ENCODE assay signal across 13 cellular contexts in the genomic region with DNA sequence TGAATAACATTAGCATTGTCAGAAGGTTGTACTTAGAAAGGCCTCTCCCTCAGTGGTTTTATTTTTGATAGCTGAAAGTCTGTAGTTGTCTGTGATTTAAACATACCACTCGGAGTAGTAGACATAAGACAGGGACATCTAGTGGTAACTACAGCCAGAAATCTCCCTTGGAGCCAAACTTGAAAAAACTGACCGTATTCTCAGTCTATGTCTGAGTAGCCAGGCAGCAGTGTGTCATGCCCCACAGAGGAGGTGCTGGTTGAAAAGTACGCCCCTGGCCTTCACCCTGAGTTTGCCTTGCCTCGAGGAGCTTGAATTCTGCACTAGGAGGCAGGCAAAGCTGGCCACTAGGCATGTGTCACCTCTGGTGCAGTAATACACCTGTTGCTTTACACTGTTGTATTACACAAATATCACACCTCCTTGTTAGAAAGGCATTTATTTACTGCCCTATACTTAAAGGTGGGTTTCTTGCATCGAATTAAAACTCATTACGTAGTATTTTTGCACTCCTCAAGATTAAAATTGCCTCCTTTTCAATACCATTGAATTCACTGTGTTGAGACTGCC. TPM values are rescaled to one million over a fixed set of nuclear protein-coding genes. Genes with fewer than 3 reads are reported as not detected.
DNase-seq lines count a peak whose midpoint lies in the region; ATAC-seq and TF ChIP-seq lines count a peak whose summit lies in the region.
"Had no signal": no experiment of that assay in that cellular context is flagged by ENCODE, and none has a peak within 500 bp of the region (broad histone marks: within the 10 kb centered on the region; RNA-seq: fewer than 3 reads in every experiment).

No MANE protein-coding gene starts in this region.

- peaks cover 40% of the 10 kb centered on the region for H3K4me1 Mint-ChIP-seq in activated naive CD8-positive, alpha-beta T cell (ENCODE audit: low read depth)
- H3K4me1 Mint-ChIP-seq in activated naive CD8-positive, alpha-beta T cell treated with anti-CD3 and anti-CD28 coated beads, Interleukin-2, amount 50 U/mL, for 24 hours = peaks cover 42% of the 10 kb centered on the region
- H3K4me1 Mint-ChIP-seq in T-helper 17 cell = peaks cover 32% of the 10 kb centered on the region

- H4K20me1 ChIP-seq in fibroblast of lung (ENCODE audit: control insufficient read depth, extremely low read depth, insufficient read depth, low read length) (no peaks in the 10 kb centered on the region), smooth muscle cell (ENCODE audit: low read depth) (no peaks in the 10 kb centered on the region)

- no peaks in the 10 kb centered on the region for H3K27me3 Mint-ChIP-seq in activated naive CD8-positive, alpha-beta T cell
- no peaks in the 10 kb centered on the region for H3K27me3 Mint-ChIP-seq in activated naive CD8-positive, alpha-beta T cell treated with anti-CD3 and anti-CD28 coated beads, Interleukin-2, amount 50 U/mL, for 24 hours
- no peaks in the 10 kb centered on the region for H3K27me3 Mint-ChIP-seq in T-helper 17 cell

- H3K27me3 ChIP-seq in fibroblast of lung (ENCODE audit: control insufficient read depth, insufficient read depth, low read length) = no peaks in the 10 kb centered on the region
- H3K27me3 ChIP-seq in smooth muscle cell (ENCODE audit: low read depth) = no peaks in the 10 kb centered on the region
- H3K27me3 ChIP-seq: BLaER1 treated with 17β-estradiol and CSF1 and Interleukin-3, amounts not matched to agents 10 nM and 100 nM; pancreas had no signal

- H3K9me3 ChIP-seq in T-helper 17 cell (ENCODE audit: control insufficient read depth, low read length, poor library complexity, severe bottlenecking) = no peaks in the 10 kb centered on the region
- H3K9me3 ChIP-seq in fibroblast of lung (ENCODE audit: control insufficient read depth, insufficient read depth, low read depth, low read length) = no peaks in the 10 kb centered on the region
- no peaks in the 10 kb centered on the region for H3K9me3 ChIP-seq in smooth muscle cell (replicated peaks; ENCODE audit: low read depth)
- H3K9me3 ChIP-seq: BLaER1 treated with 17β-estradiol and CSF1 and Interleukin-3, amounts not matched to agents 10 nM and 100 nM; pancreas had no signal

- 91% methylated on average over 6 of the region's 6 CpGs for WGBS in smooth muscle cell (ENCODE audit: low lambda C conversion rate)

- no peaks in the 10 kb centered on the region for H3K9me3 Mint-ChIP-seq in activated naive CD8-positive, alpha-beta T cell (ENCODE audit: low read depth)
- H3K9me3 Mint-ChIP-seq in activated naive CD8-positive, alpha-beta T cell treated with anti-CD3 and anti-CD28 coated beads, Interleukin-2, amount 50 U/mL, for 24 hours = no peaks in the 10 kb centered on the region

- H3K4me3 Mint-ChIP-seq in activated naive CD8-positive, alpha-beta T cell = no peak overlapping the region
- H3K4me3 Mint-ChIP-seq in activated naive CD8-positive, alpha-beta T cell treated with anti-CD3 and anti-CD28 coated beads, Interleukin-2, amount 50 U/mL, for 24 hours = no peak overlapping the region
- H3K4me3 Mint-ChIP-seq in T-helper 17 cell = no peak overlapping the region

- peaks cover 5% of the 10 kb centered on the region for H3K36me3 ChIP-seq in fibroblast of lung (ENCODE audit: control insufficient read depth, insufficient read depth, low read length)
- no peaks in the 10 kb centered on the region for H3K36me3 ChIP-seq in smooth muscle cell (ENCODE audit: low read depth)

- no peak for DNase-seq in activated naive CD8-positive, alpha-beta T cell treated with anti-CD3 and anti-CD28 coated beads, Interleukin-2, amount 50 U/mL, for 24 hours
- no peak for DNase-seq in T-helper 17 cell
- DNase-seq in fibroblast of lung (ENCODE audit: low read depth in 2 of 2) = peak; percentile 50 to 54
- DNase-seq in smooth muscle cell (lab: John Stamatoyannopoulos, UW; ENCODE audit: unreplicated experiment) = no peak
- no peak for DNase-seq in GDM1 (lab: John Stamatoyannopoulos, UW)
- DNase-seq in T-helper 9 cell = no peak
- DNase-seq: activated CD4-positive, alpha-beta T cell treated with anti-CD3 and anti-CD28 coated beads for 1 hour; NCI-H510A treated with DMSO at 0.1 percent for 48 hours; pancreas; SHP77 treated with DMSO at 0.1 percent for 48 hours had no signal

- H3K4me3 ChIP-seq in fibroblast of lung (replicated peaks in 1 of 4; ENCODE audit: control extremely low read depth in 1 of 4, insufficient read depth in 1 of 4, low read depth in 3 of 4, low read length in 4 of 4) (no peak overlapping the region), smooth muscle cell (no peak overlapping the region)
- H3K4me3 ChIP-seq: BLaER1 treated with 17β-estradiol and CSF1 and Interleukin-3, amounts not matched to agents 10 nM and 100 nM; pancreas had no signal

- peak overlapping the region; percentile 85 for H3K27ac Mint-ChIP-seq in activated naive CD8-positive, alpha-beta T cell
- H3K27ac Mint-ChIP-seq in activated naive CD8-positive, alpha-beta T cell treated with anti-CD3 and anti-CD28 coated beads, Interleukin-2, amount 50 U/mL, for 24 hours = no peak overlapping the region
- peak overlapping the region; percentile 84 for H3K27ac Mint-ChIP-seq in T-helper 17 cell

- H3F3A ChIP-seq in smooth muscle cell (ENCODE audit: low read depth) = peaks cover 8% of the 10 kb centered on the region

- H3K4me2 ChIP-seq in fibroblast of lung (ENCODE audit: extremely low read depth, insufficient read depth, low read length) (no peak overlapping the region), smooth muscle cell (no peak overlapping the region)
- H3K4me2 ChIP-seq: BLaER1 treated with 17β-estradiol and CSF1 and Interleukin-3, amounts not matched to agents 10 nM and 100 nM had no signal

- H3K27ac ChIP-seq in fibroblast of lung (ENCODE audit: insufficient read depth, low read length) = no peak overlapping the region
- no peak overlapping the region for H3K27ac ChIP-seq in smooth muscle cell (ENCODE audit: low read depth)
- H3K27ac ChIP-seq: BLaER1 treated with 17β-estradiol and CSF1 and Interleukin-3, amounts not matched to agents 10 nM and 100 nM; pancreas had no signal

- H2AFZ ChIP-seq in fibroblast of lung (ENCODE audit: low read length) (no peak overlapping the region), smooth muscle cell (ENCODE audit: low read depth) (no peak overlapping the region)

- H3K9ac ChIP-seq in fibroblast of lung (ENCODE audit: insufficient read depth, low read length) = no peak overlapping the region
- no peak overlapping the region for H3K9ac ChIP-seq in smooth muscle cell (ENCODE audit: low read depth)
- H3K9ac ChIP-seq: BLaER1 treated with 17β-estradiol and CSF1 and Interleukin-3, amounts not matched to agents 10 nM and 100 nM had no signal

- H3K4me1 ChIP-seq in fibroblast of lung (ENCODE audit: control insufficient read depth, extremely low read depth, insufficient read depth, low read length) = peaks cover 2% of the 10 kb centered on the region
- peaks cover 8% of the 10 kb centered on the region for H3K4me1 ChIP-seq in smooth muscle cell (ENCODE audit: low read depth)
- H3K4me1 ChIP-seq: pancreas had no signal

- no peak for ATAC-seq in activated naive CD8-positive, alpha-beta T cell treated with anti-CD3 and anti-CD28 coated beads, Interleukin-2, amount 50 U/mL, for 24 hours
- no peak for ATAC-seq in T-helper 17 cell
- no peak for ATAC-seq in GM19397 (IDR thresholded peaks at IDR 0.05; ENCODE audit: unreplicated experiment)
- ATAC-seq: pancreas had no signal

- H3K36me3 Mint-ChIP-seq in activated naive CD8-positive, alpha-beta T cell = peaks cover 19% of the 10 kb centered on the region
- peaks cover 55% of the 10 kb centered on the region for H3K36me3 Mint-ChIP-seq in activated naive CD8-positive, alpha-beta T cell treated with anti-CD3 and anti-CD28 coated beads, Interleukin-2, amount 50 U/mL, for 24 hours (ENCODE audit: low read depth)
- H3K36me3 Mint-ChIP-seq in T-helper 17 cell (ENCODE audit: low read depth) = peaks cover 21% of the 10 kb centered on the region

- peaks cover 16% of the 10 kb centered on the region for H3K79me2 ChIP-seq in fibroblast of lung (ENCODE audit: control insufficient read depth, insufficient read depth, low read length)
- H3K79me2 ChIP-seq in smooth muscle cell (ENCODE audit: low read depth) = peaks cover 9% of the 10 kb centered on the region

- TF ChIP-seq CTCF in fibroblast of lung (conservative IDR thresholded peaks at IDR 0.05 in 1 of 2, IDR thresholded peaks at IDR 0.05 in 1 of 2; ENCODE audit: low read depth in 1 of 2, low read length in 2 of 2) (peak; percentile 13 to 44), smooth muscle cell (IDR thresholded peaks at IDR 0.05; ENCODE audit: borderline replicate concordance, insufficient read depth, poor library complexity, severe bottlenecking) (peak; percentile 11)

RNA-seq across cellular contexts. Expression of gene ZBTB2, which starts 20.8 kb away (rescaled TPM):
- 10 to 100 TPM; 23.5 to 29.2 TPM for total RNA-seq in T-helper 17 cell
- total RNA-seq in fibroblast of lung = 9.8 and 12.2 TPM in 2 replicates
- polyA plus RNA-seq in fibroblast of lung = 20.1 and 27.4 TPM in 2 replicates
- 12.4 and 16.4 TPM in 2 replicates for polyA plus RNA-seq in fibroblast of lung (2012)
- polyA minus RNA-seq in fibroblast of lung (ENCODE audit: low replicate concordance) = 13.9 and 23.7 TPM in 2 replicates
- 10.7 and 15.1 TPM in 2 replicates for total RNA-seq in smooth muscle cell
- polyA plus RNA-seq in smooth muscle cell = 4.1 and 7.1 TPM in 2 replicates

Comparison
In these comparisons a context has a peak if more than half of its experiments do, and no peak if none do; other contexts are left out.
1. DNase-seq: peak in fibroblast of lung (2 of 2); none in activated naive CD8-positive, alpha-beta T cell treated with anti-CD3 and anti-CD28 coated beads, Interleukin-2, amount 50 U/mL, for 24 hours (single experiment), T-helper 17 cell (0 of 3), smooth muscle cell (single experiment), GDM1 (single experiment) and T-helper 9 cell (single experiment).